Comparison of ENCODE assay signal across 21 cellular contexts in the genomic region with DNA sequence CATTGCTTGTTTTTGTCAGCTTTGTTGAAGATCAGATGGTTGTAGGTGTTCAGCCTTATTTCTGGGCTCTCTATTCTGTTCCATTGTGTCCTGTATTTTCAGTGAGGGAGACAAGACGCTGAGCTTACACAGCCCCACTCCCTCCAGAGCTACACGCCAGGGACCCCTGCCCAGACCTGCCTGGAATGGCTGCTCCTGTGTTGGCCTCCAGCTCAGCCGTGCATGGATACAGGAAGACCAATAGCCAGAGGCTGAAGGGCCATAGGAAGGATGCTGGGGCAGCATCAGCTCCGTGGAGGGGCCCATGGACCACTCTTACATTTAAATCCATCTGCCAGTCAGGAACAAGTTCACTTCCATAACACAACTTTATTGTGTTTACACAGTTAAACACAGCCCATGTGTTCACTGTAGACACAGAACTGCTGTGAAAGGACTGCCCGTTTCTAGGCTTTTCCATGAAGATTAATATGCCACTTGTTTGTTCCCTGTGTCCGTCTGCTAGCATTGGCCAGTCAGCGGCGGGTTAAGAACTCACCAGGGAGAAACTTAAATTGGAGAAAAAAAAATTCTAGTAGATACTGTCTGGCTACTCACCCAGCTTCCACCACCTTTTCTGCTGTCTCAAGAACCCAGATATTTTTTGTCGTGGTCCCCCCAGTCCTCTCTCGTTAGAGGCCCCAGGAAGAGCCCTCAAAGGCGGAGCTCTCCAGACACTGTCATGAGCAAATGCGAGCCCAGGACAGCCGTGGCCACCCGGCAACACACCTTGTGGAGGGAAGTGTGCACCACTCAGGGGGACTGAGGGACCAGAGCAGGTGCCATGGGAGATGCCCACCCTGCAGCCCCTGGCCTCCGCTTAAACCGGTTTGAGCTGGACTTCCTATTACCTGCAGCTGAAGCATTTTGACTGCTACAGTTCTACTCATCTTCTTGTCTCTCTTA.
DNase-seq lines count a peak whose midpoint lies in the region; ATAC-seq and TF ChIP-seq lines count a peak whose summit lies in the region.
"Had no signal": no experiment of that assay in that cellular context is flagged by ENCODE, and none has a peak within 500 bp of the region (broad histone marks: within the 10 kb centered on the region; RNA-seq: fewer than 3 reads in every experiment).

No MANE protein-coding gene starts in this region.

- H3K4me1 Mint-ChIP-seq in CD4-positive, CD25-positive, alpha-beta regulatory T cell, result peaks cover 7 to 69% (median 24%) of the 10 kb centered on the region in 4 donors
- peaks cover 66% of the 10 kb centered on the region for H3K4me1 Mint-ChIP-seq in CD4-positive, alpha-beta T cell (ENCODE audit: low read depth)
- H3K4me1 Mint-ChIP-seq in endothelial cell (ENCODE audit: unreplicated experiment), result peaks cover 5% of the 10 kb centered on the region

- H3K4me3 Mint-ChIP-seq in CD4-positive, CD25-positive, alpha-beta regulatory T cell, result peak overlapping the region in 1 of 4 donors; percentile 63
- H3K4me3 Mint-ChIP-seq in CD4-positive, alpha-beta T cell, result peak overlapping the region; percentile 20
- no peak overlapping the region for H3K4me3 Mint-ChIP-seq in endothelial cell (ENCODE audit: unreplicated experiment)
- H3K4me3 Mint-ChIP-seq: activated T-helper 17 cell treated with anti-CD3 and anti-CD28 coated beads, Interleukin-2, amount 50 U/mL, for 72 hours had no signal

- TF ChIP-seq CTCF in CD4-positive, alpha-beta T cell (IDR thresholded peaks at IDR 0.05), result no peak
- no peak for TF ChIP-seq CTCF in ovary (IDR thresholded peaks at IDR 0.05)
- TF ChIP-seq CTCF in endothelial cell (IDR thresholded peaks at IDR 0.05; ENCODE audit: unreplicated experiment), result no peak

- H3K27me3 ChIP-seq in CD4-positive, CD25-positive, alpha-beta regulatory T cell (ENCODE audit: control insufficient read depth, insufficient read depth, low read length), result no peaks in the 10 kb centered on the region
- no peaks in the 10 kb centered on the region for H3K27me3 ChIP-seq in CD4-positive, alpha-beta T cell (ENCODE audit: control insufficient read depth, insufficient read depth, low read length)
- no peaks in the 10 kb centered on the region for H3K27me3 ChIP-seq in ovary
- H3K27me3 ChIP-seq: breast epithelium, thyroid gland had no signal

- H3K9me3 Mint-ChIP-seq in CD4-positive, CD25-positive, alpha-beta regulatory T cell, result peaks cover 0 to 5% (median 0%) of the 10 kb centered on the region in 7 donors
- H3K9me3 Mint-ChIP-seq in CD4-positive, alpha-beta T cell, result peaks cover 6% of the 10 kb centered on the region
- H3K9me3 Mint-ChIP-seq in endothelial cell (ENCODE audit: unreplicated experiment), result no peaks in the 10 kb centered on the region
- H3K9me3 Mint-ChIP-seq: activated T-helper 17 cell treated with anti-CD3 and anti-CD28 coated beads, Interleukin-2, amount 50 U/mL, for 72 hours had no signal

- H3K27ac ChIP-seq in CD4-positive, CD25-positive, alpha-beta regulatory T cell (ENCODE audit: insufficient read depth, low read length, poor library complexity, severe bottlenecking), result no peak overlapping the region
- no peak overlapping the region for H3K27ac ChIP-seq in CD4-positive, alpha-beta T cell (ENCODE audit: low read depth, low read length)
- no peak overlapping the region for H3K27ac ChIP-seq in ovary
- H3K27ac ChIP-seq: KMS-11, thyroid gland had no signal

- CTCF ChIA-PET in CD4-positive, alpha-beta T cell (lab: Charles Lee), result no interaction called here

- no peaks in the 10 kb centered on the region for H3K27me3 Mint-ChIP-seq in CD4-positive, CD25-positive, alpha-beta regulatory T cell
- H3K27me3 Mint-ChIP-seq in CD4-positive, alpha-beta T cell, result no peaks in the 10 kb centered on the region
- H3K27me3 Mint-ChIP-seq in endothelial cell (ENCODE audit: unreplicated experiment), result peaks cover 15% of the 10 kb centered on the region

- POLR2A ChIA-PET in CD4-positive, alpha-beta T cell (lab: Charles Lee), result interaction anchor here (1.0 kb wide), 1 partner anchor 143 kb away, joined by 3 read pairs; no protein-coding TSS in a partner anchor

- WGBS in ovary, 3 donors, result 87 to 91% (median 89%) methylated on average over 16 of the region's 16 CpGs

- H3K36me3 Mint-ChIP-seq in CD4-positive, CD25-positive, alpha-beta regulatory T cell, result peaks cover 3% of the 10 kb centered on the region
- H3K36me3 Mint-ChIP-seq in CD4-positive, alpha-beta T cell (ENCODE audit: low read depth), result no peaks in the 10 kb centered on the region
- no peaks in the 10 kb centered on the region for H3K36me3 Mint-ChIP-seq in endothelial cell (ENCODE audit: low read depth, unreplicated experiment)

- intact Hi-C loops in CD4-positive, alpha-beta T cell (cut with DNase I, micrococcal nuclease), result loop anchor here (2.0 to 5.0 kb wide), 2 partner anchors 21 to 144 kb away; partner anchors contain the start of gene MEF2A (in 2 of the 2)
- intact Hi-C loops in left colon (cut with DNase I, micrococcal nuclease) (no loop called here), ovary (cut with DNase I) (no loop called here)

- peaks cover 36% of the 10 kb centered on the region for H3K4me1 ChIP-seq in CD4-positive, CD25-positive, alpha-beta regulatory T cell (ENCODE audit: control insufficient read depth, insufficient read depth, low read length, poor library complexity, severe bottlenecking)
- H3K4me1 ChIP-seq in ovary (ENCODE audit: insufficient read depth), result peaks cover 3% of the 10 kb centered on the region
- H3K4me1 ChIP-seq: breast epithelium had no signal

- no peak for TF ChIP-seq POLR2A in ovary (IDR thresholded peaks at IDR 0.05)

- H3K9me3 ChIP-seq in CD4-positive, CD25-positive, alpha-beta regulatory T cell (ENCODE audit: control insufficient read depth in 2 of 2, low read length in 2 of 2), result no peaks in the 10 kb centered on the region
- no peaks in the 10 kb centered on the region for H3K9me3 ChIP-seq in CD4-positive, alpha-beta T cell (ENCODE audit: control insufficient read depth, low read length)
- H3K9me3 ChIP-seq in ovary, result no peaks in the 10 kb centered on the region
- H3K9me3 ChIP-seq: breast epithelium, thyroid gland had no signal

- peak overlapping the region; percentile 65 to 91 (median 90) for H3K27ac Mint-ChIP-seq in CD4-positive, CD25-positive, alpha-beta regulatory T cell
- peak overlapping the region; percentile 97 for H3K27ac Mint-ChIP-seq in CD4-positive, alpha-beta T cell
- H3K27ac Mint-ChIP-seq in endothelial cell (ENCODE audit: unreplicated experiment), result no peak overlapping the region
- H3K27ac Mint-ChIP-seq: activated T-helper 17 cell treated with anti-CD3 and anti-CD28 coated beads, Interleukin-2, amount 50 U/mL, for 72 hours had no signal

- no peak for ATAC-seq in CD4-positive, CD25-positive, alpha-beta regulatory T cell (ENCODE audit: low read depth in 2 of 2)
- no peak for ATAC-seq in CD4-positive, alpha-beta T cell (ENCODE audit: poor library complexity)
- ATAC-seq in left colon, result peak; percentile 51
- ATAC-seq in GM21619 (IDR thresholded peaks at IDR 0.05; ENCODE audit: unreplicated experiment), result no peak
- no peak for ATAC-seq in GM18502 (IDR thresholded peaks at IDR 0.05; ENCODE audit: poor library complexity, unreplicated experiment)
- ATAC-seq: activated T-helper 17 cell treated with anti-CD3 and anti-CD28 coated beads, Interleukin-2, amount 50 U/mL, for 72 hours; SK-N-SH treated with all-trans-retinoic acid at 6 μM for 48 hours; stimulated activated naive CD8-positive, alpha-beta T cell treated with anti-CD3 and anti-CD28 coated beads, Interleukin-15, Interleukin-2, amounts not matched to agents 100 U/mL and 50 U/mL, for 24 hours had no signal

- no peak for TF ChIP-seq EP300 in ovary (IDR thresholded peaks at IDR 0.05)

- no peak for DNase-seq in CD4-positive, CD25-positive, alpha-beta regulatory T cell
- DNase-seq in CD4-positive, alpha-beta T cell, result no peak
- DNase-seq in left colon (peak in 1 of 2 donors; percentile 7), ovary (peak in 4 of 5 donors; percentile 3 to 23 (median 8)), endothelial cell (ENCODE audit: low spot score) (no peak), T-helper 2 cell (no peak)
- DNase-seq: MV-4-11; NCI-H2171; NCI-H524 treated with DMSO at 0.1 percent for 48 hours; stimulated activated CD4-positive, alpha-beta T cell treated with anti-CD3 and anti-CD28 coated beads, Interleukin-2, amount 100 ng/mL, for 48 hours; stimulated activated naive CD8-positive, alpha-beta T cell treated with anti-CD3 and anti-CD28 coated beads, Interleukin-15, Interleukin-2, amounts not matched to agents 100 U/mL and 50 U/mL, for 24 hours; T1000; thyroid gland had no signal

- H3K4me3 ChIP-seq in CD4-positive, CD25-positive, alpha-beta regulatory T cell (ENCODE audit: low read depth, low read length), result no peak overlapping the region
- H3K4me3 ChIP-seq in ovary, result no peak overlapping the region
- H3K4me3 ChIP-seq: breast epithelium, coronary artery, smooth muscle cell, thyroid gland had no signal

- no peaks in the 10 kb centered on the region for H3K36me3 ChIP-seq in CD4-positive, CD25-positive, alpha-beta regulatory T cell (ENCODE audit: control insufficient read depth, insufficient read depth, low read length)
- H3K36me3 ChIP-seq in ovary, result no peaks in the 10 kb centered on the region
- H3K36me3 ChIP-seq: breast epithelium, thyroid gland had no signal

Comparison
In these comparisons a context has a peak if more than half of its experiments do, and no peak if none do; other contexts are left out.
1. DNase-seq: peak in ovary (4 of 5); none in CD4-positive, CD25-positive, alpha-beta regulatory T cell (0 of 3), CD4-positive, alpha-beta T cell (0 of 10), endothelial cell (single experiment) and T-helper 2 cell (0 of 5).
2. intact Hi-C loops: an anchor here in CD4-positive, alpha-beta T cell (2.0 to 5.0 kb wide); none called in left colon and ovary.